Comparison of ENCODE assay signal across 8 cellular contexts in genomic region chr17:55421179-55421934, GRCh38. TPM values are rescaled to one million over a fixed set of nuclear protein-coding genes. Genes with fewer than 3 reads are reported as not detected.
DNase-seq lines count a peak whose midpoint lies in the region; ATAC-seq and TF ChIP-seq lines count a peak whose summit lies in the region.

TSS of gene MMD (minus strand) at chr17:55421835. CDS start at chr17:55421695, 140 bp downstream.

- H3K4me3 Mint-ChIP-seq in CD8-positive, alpha-beta memory T cell: peak within 1 kb of the TSS; percentile 83 to 99 (median 91)
- H3K4me3 Mint-ChIP-seq in T-helper 1 cell treated with Interleukin-12 subunit alpha and Interleukin-12 subunit beta and Interleukin-4 antibody, amounts not matched to agents 30 μg/mL and 1 μg/mL, for 36 hours: peak within 1 kb of the TSS; percentile 93

- peaks cover 19% of the 10 kb centered on the region for H3K4me1 ChIP-seq in CD8-positive, alpha-beta memory T cell (ENCODE audit: insufficient read depth, low read length)
- H3K4me1 ChIP-seq in mucosa of stomach (ENCODE audit: control insufficient read depth, insufficient read depth, low read length) (no peaks in the 10 kb centered on the region), upper lobe of right lung (peaks cover 16% of the 10 kb centered on the region)

- no peaks in the 10 kb centered on the region for H3K36me3 Mint-ChIP-seq in CD8-positive, alpha-beta memory T cell
- peaks cover 31% of the 10 kb centered on the region for H3K36me3 Mint-ChIP-seq in T-helper 1 cell treated with Interleukin-12 subunit alpha and Interleukin-12 subunit beta and Interleukin-4 antibody, amounts not matched to agents 30 μg/mL and 1 μg/mL, for 36 hours (ENCODE audit: low read depth)

- no peak for TF ChIP-seq CTCF in upper lobe of right lung (IDR thresholded peaks at IDR 0.05)

- intact Hi-C loops in upper lobe of right lung (cut with DNase I): no loop called here

- peak within 1 kb of the TSS; percentile 80 for H3K4me3 ChIP-seq in CD8-positive, alpha-beta memory T cell (ENCODE audit: low read length)
- peak within 1 kb of the TSS; percentile 56 for H3K4me3 ChIP-seq in mucosa of stomach (ENCODE audit: low read length)
- H3K4me3 ChIP-seq in upper lobe of right lung: peak within 1 kb of the TSS; percentile 95

- H3K9ac ChIP-seq in mucosa of stomach (ENCODE audit: low read length): peak within 1 kb of the TSS; percentile 78

- in situ Hi-C loops in endometrial microvascular endothelial cells (cut with HindIII; ENCODE audit: inconsistent ontology term, low pct_unique_long_range_greater_than_20kb, low sequenced_read_pairs): no loop called here

- POLR2A ChIA-PET in CD8-positive, alpha-beta memory T cell (lab: Charles Lee): interaction anchor here (0.7 kb wide), 1 partner anchor 9 kb away, joined by 3 read pairs; no protein-coding TSS in a partner anchor

- peak within 1 kb of the TSS; percentile 87 to 99 (median 96) for H3K27ac Mint-ChIP-seq in CD8-positive, alpha-beta memory T cell
- peak within 1 kb of the TSS; percentile 99 for H3K27ac Mint-ChIP-seq in T-helper 1 cell treated with Interleukin-12 subunit alpha and Interleukin-12 subunit beta and Interleukin-4 antibody, amounts not matched to agents 30 μg/mL and 1 μg/mL, for 36 hours

- CTCF ChIA-PET in CD8-positive, alpha-beta memory T cell (lab: Charles Lee): no interaction called here

- peak; percentile 30 for ATAC-seq in GM19372 (IDR thresholded peaks at IDR 0.05; ENCODE audit: low read depth, unreplicated experiment)
- ATAC-seq in HG03442 (IDR thresholded peaks at IDR 0.05; ENCODE audit: unreplicated experiment): peak; percentile 23
- ATAC-seq in upper lobe of right lung: peak; percentile 1

- no peaks in the 10 kb centered on the region for H3K36me3 ChIP-seq in CD8-positive, alpha-beta memory T cell (ENCODE audit: insufficient read depth, low read length)
- H3K36me3 ChIP-seq in mucosa of stomach (ENCODE audit: control insufficient read depth, insufficient read depth, low read length) (no peaks in the 10 kb centered on the region), upper lobe of right lung (no peaks in the 10 kb centered on the region)

- H3K27me3 Mint-ChIP-seq in CD8-positive, alpha-beta memory T cell: peaks cover 6 to 28% of the 10 kb centered on the region in 2 donors
- H3K27me3 Mint-ChIP-seq in T-helper 1 cell treated with Interleukin-12 subunit alpha and Interleukin-12 subunit beta and Interleukin-4 antibody, amounts not matched to agents 30 μg/mL and 1 μg/mL, for 36 hours (ENCODE audit: low read depth): peaks cover 25% of the 10 kb centered on the region

- H3K9me3 ChIP-seq in CD8-positive, alpha-beta memory T cell (ENCODE audit: low read length): no peaks in the 10 kb centered on the region
- H3K9me3 ChIP-seq in mucosa of stomach (ENCODE audit: control insufficient read depth, low read length) (no peaks in the 10 kb centered on the region), upper lobe of right lung (no peaks in the 10 kb centered on the region)

- peaks cover 8% of the 10 kb centered on the region for H3K27me3 ChIP-seq in CD8-positive, alpha-beta memory T cell (ENCODE audit: insufficient read depth, low read length, poor library complexity, severe bottlenecking)
- no peaks in the 10 kb centered on the region for H3K27me3 ChIP-seq in mucosa of stomach (ENCODE audit: control insufficient read depth, insufficient read depth, low read length)
- H3K27me3 ChIP-seq in upper lobe of right lung: no peaks in the 10 kb centered on the region

- peak in 3 of 5 donors; percentile 5 to 50 (median 26) for DNase-seq in CD8-positive, alpha-beta memory T cell
- DNase-seq in upper lobe of right lung: no peak
- no peak for DNase-seq in iPS-NIHi11 (ENCODE audit: low spot score)

- peak within 1 kb of the TSS; percentile 68 for H3K27ac ChIP-seq in CD8-positive, alpha-beta memory T cell (ENCODE audit: low read depth, low read length)
- H3K27ac ChIP-seq in upper lobe of right lung: peak within 1 kb of the TSS; percentile 85

- H3K9me3 Mint-ChIP-seq in CD8-positive, alpha-beta memory T cell: no peaks in the 10 kb centered on the region
- no peaks in the 10 kb centered on the region for H3K9me3 Mint-ChIP-seq in T-helper 1 cell treated with Interleukin-12 subunit alpha and Interleukin-12 subunit beta and Interleukin-4 antibody, amounts not matched to agents 30 μg/mL and 1 μg/mL, for 36 hours

- peaks cover 43 to 49% (median 47%) of the 10 kb centered on the region in 3 donors for H3K4me1 Mint-ChIP-seq in CD8-positive, alpha-beta memory T cell
- H3K4me1 Mint-ChIP-seq in T-helper 1 cell treated with Interleukin-12 subunit alpha and Interleukin-12 subunit beta and Interleukin-4 antibody, amounts not matched to agents 30 μg/mL and 1 μg/mL, for 36 hours (ENCODE audit: low read depth): peaks cover 46% of the 10 kb centered on the region

RNA-seq across cellular contexts. Expression of gene MMD, which starts in this region (rescaled TPM):
- total RNA-seq in CD8-positive, alpha-beta memory T cell: 10 to 100 TPM; 16.0 to 19.1 TPM
- 7.9 TPM for polyA plus RNA-seq in CD8-positive, alpha-beta memory T cell
- total RNA-seq in endometrial microvascular endothelial cells (ENCODE audit: inconsistent ontology term) (16.4 TPM), upper lobe of right lung (16.0 TPM)

Comparison
In these comparisons a context has a peak if more than half of its experiments do, and no peak if none do; other contexts are left out.
1. DNase-seq: peak in CD8-positive, alpha-beta memory T cell (3 of 5); none in upper lobe of right lung (single experiment) and iPS-NIHi11 (single experiment).
2. Peak in every context shown above with its lines, with median percentiles within 50 percentile points of each other: H3K4me3 ChIP-seq and ATAC-seq.